8 cellular contexts compared by ENCODE assay signal in the genomic region with DNA sequence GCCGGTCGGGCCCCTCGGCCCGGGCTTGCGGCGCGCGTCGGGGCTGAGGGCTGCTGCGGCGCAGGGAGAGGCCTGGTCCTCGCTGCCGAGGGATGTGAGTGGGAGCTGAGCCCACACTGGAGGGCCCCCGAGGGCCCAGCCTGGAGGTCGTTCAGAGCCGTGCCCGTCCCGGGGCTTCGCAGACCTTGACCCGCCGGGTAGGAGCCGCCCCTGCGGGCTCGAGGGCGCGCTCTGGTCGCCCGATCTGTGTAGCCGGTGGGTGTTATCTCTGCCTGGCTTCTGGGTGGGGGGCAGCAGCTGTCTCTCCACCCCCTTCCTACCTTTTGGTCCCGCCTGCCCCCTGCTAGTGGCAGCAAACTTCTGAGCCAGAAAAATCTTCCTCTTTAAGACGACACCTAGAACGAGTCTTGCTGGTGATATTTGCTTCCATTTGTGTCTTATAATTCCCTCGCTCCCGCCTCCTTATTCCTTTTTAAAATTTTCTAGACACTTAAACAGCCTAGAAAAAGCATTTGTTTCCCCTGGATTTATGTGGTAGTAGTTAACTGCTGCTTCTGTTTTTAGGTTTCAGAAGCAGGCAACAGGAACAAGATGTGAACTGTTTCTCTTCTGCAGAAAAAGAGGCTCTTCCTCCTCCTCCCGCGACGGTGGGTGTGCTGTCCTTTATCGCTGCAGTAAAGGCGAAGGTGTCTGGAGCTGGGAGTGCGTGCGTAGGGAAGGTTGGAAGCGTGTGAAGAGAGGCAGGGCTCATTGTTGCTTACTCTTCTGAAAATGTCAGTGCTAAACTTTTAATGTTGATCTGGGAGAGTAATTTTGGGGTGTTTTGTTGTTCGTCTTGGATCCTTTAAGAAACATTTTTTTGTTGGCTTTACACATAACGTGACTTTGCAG. TPM values are rescaled to one million over a fixed set of nuclear protein-coding genes. Genes with fewer than 3 reads are reported as not detected.
DNase-seq lines count a peak whose midpoint lies in the region; ATAC-seq, FAIRE-seq and TF ChIP-seq lines count a peak whose summit lies in the region.

No MANE protein-coding gene starts in this region.

- H3K27me3 ChIP-seq in GM12878 (replicated peaks in 1 of 2; ENCODE audit: control insufficient read depth in 2 of 2, insufficient read depth in 2 of 2, low read length in 1 of 2) (no peaks in the 10 kb centered on the region), iPS DF 6.9 (ENCODE audit: control insufficient read depth, insufficient read depth, low read length) (no peaks in the 10 kb centered on the region)

- POLR2A ChIA-PET in GM12878 (lab: Charles Lee): interaction anchor here (1.0 to 3.8 kb wide), 11 partner anchors 10 to 453 kb away, joined by 3 to 18 read pairs (median 3); no protein-coding TSS in a partner anchor

- peak; percentile 31 for FAIRE-seq in GM12878 (lab: Jason Lieb, UNC)

- peak in 1 of 2 experiments; percentile 30; a peak in 1 of 4 replicates for TF ChIP-seq EP300 in GM12878 (IDR thresholded peaks at IDR 0.05; ENCODE audit: borderline replicate concordance in 1 of 2, control insufficient read depth in 1 of 2, low read depth in 2 of 2, low read length in 2 of 2)

- peak overlapping the region; percentile 97 for H3K4me2 ChIP-seq in GM12878 (ENCODE audit: control insufficient read depth, insufficient read depth)

- peak overlapping the region; percentile 96 for H3K9ac ChIP-seq in GM12878 (ENCODE audit: control insufficient read depth, insufficient read depth, low read length)

- peaks cover 59% of the 10 kb centered on the region for H3K79me2 ChIP-seq in GM12878 (ENCODE audit: control insufficient read depth, insufficient read depth, low read length)

- H2AFZ ChIP-seq in GM12878 (ENCODE audit: control insufficient read depth, low read depth, low read length): peak overlapping the region; percentile 92

- in situ Hi-C loops in GM13976 (cut with MboI; ENCODE audit: low sequenced_read_pairs, unreplicated experiment): loop anchor here (10.0 kb wide), 3 partner anchors 221 to 609 kb away; no protein-coding TSS in a partner anchor
- in situ Hi-C loops in GM12878 (cut with MboI): loop anchor here (5.0 kb wide), 2 partner anchors 228 to 607 kb away; no protein-coding TSS in a partner anchor

- 0 out of 2 replicates have a peak, but pooled peaks have one; percentile 10 for TF ChIP-seq RAD21 in GM12878 (IDR thresholded peaks at IDR 0.05; ENCODE audit: insufficient read depth, low read depth, low read length)

- WGBS in GM12878 (ENCODE audit: insufficient coverage, insufficient replicate concordance, low lambda C conversion rate, missing lambda C conversion rate): under 1% methylated on average over 43 of the region's 44 CpGs
- no CpG with 5 or more reads among the region's 44 CpGs for WGBS in iPS DF 6.9 (ENCODE audit: insufficient coverage, insufficient read length)

- CTCF ChIA-PET in GM12878 (lab: Yijun Ruan, JAX): interaction anchor here (0.7 to 7.7 kb wide), 22 partner anchors 9 to 615 kb away, joined by 3 to 147 read pairs (median 6); a partner anchor contains a TSS

- TF ChIP-seq POLR2A in GM12878 (IDR thresholded peaks at IDR 0.05; ENCODE audit: low read depth, low read length): no peak

- ATAC-seq in HG03575 (IDR thresholded peaks at IDR 0.05; ENCODE audit: extremely low read depth, insufficient number of reproducible peaks, low FRiP score, unreplicated experiment) (peak; percentile 13), GM12878 (peak; percentile 36)

- DNase-seq in A172 (ENCODE audit: low spot score) (peak; percentile 42), GM13976 (ENCODE audit: low spot score) (peak; percentile 18), SK-N-DZ (ENCODE audit: low spot score) (peak; percentile 31), GM12878 (ENCODE audit: low read depth, low spot score) (no peak), iPS DF 6.9 (ENCODE audit: low read depth, low spot score) (no peak), renal cortical epithelial cell (ENCODE audit: low read depth) (peak; percentile 33), GOT3 (lab: John Stamatoyannopoulos, UW) (no peak)

- H3K4me1 ChIP-seq in GM12878 (ENCODE audit: control insufficient read depth, insufficient read depth, low read length): peaks cover 21% of the 10 kb centered on the region
- 0 out of 2 replicates have a peak, but pooled peaks cover 2% of the 10 kb centered on the region for H3K4me1 ChIP-seq in iPS DF 6.9 (ENCODE audit: control insufficient read depth, insufficient read depth, low read length)

- H4K20me1 ChIP-seq in GM12878 (ENCODE audit: control insufficient read depth, insufficient read depth): no peaks in the 10 kb centered on the region

- H3K27ac ChIP-seq in GM12878 (ENCODE audit: control insufficient read depth, insufficient read depth) (peak overlapping the region; percentile 89), iPS DF 6.9 (ENCODE audit: low read length) (no peak overlapping the region)

- intact Hi-C loops in GM12878 (cut with micrococcal nuclease; ENCODE audit: unreplicated experiment): loop anchor here (1.0 to 10.0 kb wide), 10 partner anchors 49 to 1461 kb away; a partner anchor contains a TSS

- no peaks in the 10 kb centered on the region for H3K36me3 ChIP-seq in GM12878 (ENCODE audit: control insufficient read depth in 2 of 2, insufficient read depth in 2 of 2, low read length in 1 of 2)
- H3K36me3 ChIP-seq in iPS DF 6.9 (ENCODE audit: control insufficient read depth, insufficient read depth, low read length): no peaks in the 10 kb centered on the region

- no TSS peak for BruUV-seq in GM12878 (replicated peaks; lab: Mats Ljungman, UMichigan)

- H3K4me3 ChIP-seq in GM12878 (peak overlapping the region; percentile 76), iPS DF 6.9 (ENCODE audit: low read length) (peak overlapping the region; percentile 69; the same call in 1 of the 2 replicates)

- RAD21 ChIA-PET in GM12878 (lab: Charles Lee; ENCODE audit: unreplicated experiment): interaction anchor here (0.8 to 6.5 kb wide), 21 partner anchors 14 to 615 kb away, joined by 3 to 92 read pairs (median 4); a partner anchor contains a TSS

- H3K9me3 ChIP-seq in GM12878 (replicated peaks; ENCODE audit: control insufficient read depth, insufficient read depth, low read length) (no peaks in the 10 kb centered on the region), iPS DF 6.9 (ENCODE audit: control insufficient read depth, insufficient read depth, low read length) (no peaks in the 10 kb centered on the region)

- SMC1A ChIA-PET in GM12878 (lab: Charles Lee; ENCODE audit: uncharacterized antibody, unreplicated experiment): interaction anchor here (0.8 to 8.8 kb wide), 26 partner anchors 8 to 615 kb away, joined by 3 to 107 read pairs (median 5); a partner anchor contains a TSS

- TF ChIP-seq CTCF in GM13976 (IDR thresholded peaks at IDR 0.05; ENCODE audit: borderline replicate concordance, control extremely low read depth, extremely low read depth, insufficient read depth, missing control alignments) (no peak), GM12878 (IDR thresholded peaks at IDR 0.05 in 2 of 3, conservative IDR thresholded peaks at IDR 0.05 in 1 of 3; ENCODE audit: control insufficient read depth in 2 of 3, extremely low read depth in 1 of 3, insufficient read depth in 1 of 3, low read depth in 3 of 3, low read length in 3 of 3) (no peak)

RNA-seq across cellular contexts. Expression of a gene that starts 0.5 kb away (rescaled TPM):
- total RNA-seq in A172 (2014; rRNA removed; shearing (Covaris generic)): 5.0 and 10.8 TPM in 2 replicates
- 0.80 and 1.0 TPM in 2 replicates for polyA plus RNA-seq in SK-N-DZ (2014; cell fraction: cytosol; rRNA removed)
- polyA plus RNA-seq in SK-N-DZ (2014; cell fraction: nucleus; rRNA removed): 0.89 and 5.2 TPM in 2 replicates
- total RNA-seq in GM12878 (2013; cell fraction: nucleolus; rRNA removed): 76.8 and 82.4 TPM in 2 replicates
- 14.0 and 18.3 TPM in 2 replicates for total RNA-seq in GM12878 (2014; rRNA removed)
- 22.9 and 25.9 TPM in 2 replicates for total RNA-seq in GM12878 (2014; rRNA removed; fragmentation: Illumina TruSeq; extraction: Trizol)
- 15.4 and 18.3 TPM in 2 replicates for total RNA-seq in GM12878 (2021)
- 3.1 TPM for polyA plus RNA-seq in GM12878 (2011; ENCODE audit: low read depth)
- 12.4 and 18.2 TPM in 2 replicates for polyA plus RNA-seq in GM12878 (2011; rRNA removed)
- polyA plus RNA-seq in GM12878 (2011; cell fraction: cytosol; rRNA removed): 4.5 and 6.3 TPM in 2 replicates
- 12.4 and 13.9 TPM in 2 replicates for polyA plus RNA-seq in GM12878 (2011; cell fraction: nucleus; rRNA removed)
- polyA plus RNA-seq in GM12878 (2012): 5.9 and 8.4 TPM in 2 replicates
- 17.3 and 24.3 TPM in 2 replicates for polyA plus RNA-seq in GM12878 (2014; fragmentation: Illumina TruSeq; extraction: Trizol)
- 1 to 10 TPM; 4.1 to 4.9 TPM for polyA plus RNA-seq in GM12878 (2014; fragmentation: Nextera tagmentation; extraction: Ambion mirVana)
- 10.4 and 12.4 TPM in 2 replicates for polyA plus RNA-seq in GM12878 (2014; rRNA removed)
- 10 to 100 TPM; 13.4 to 15.1 TPM for polyA plus RNA-seq in GM12878 (2016; fragmentation: Nextera tagmentation; extraction: Ambion mirVana)
- polyA minus RNA-seq in GM12878 (2011; rRNA and poly(A)+ RNA removed): 22.7 and 32.1 TPM in 2 replicates
- polyA minus RNA-seq in GM12878 (2011; cell fraction: cytosol; rRNA and poly(A)+ RNA removed): 6.7 and 7.8 TPM in 2 replicates
- polyA minus RNA-seq in GM12878 (2011; cell fraction: nucleus; rRNA and poly(A)+ RNA removed): 22.4 and 38.7 TPM in 2 replicates
- total RNA-seq in renal cortical epithelial cell: 6.3 and 12.0 TPM in 2 replicates

Comparison
In these comparisons a context has a peak if more than half of its experiments do, and no peak if none do; other contexts are left out.
1. DNase-seq: peak in A172 (single experiment), GM13976 (single experiment), SK-N-DZ (single experiment) and renal cortical epithelial cell (single experiment); none in GM12878 (single experiment), iPS DF 6.9 (single experiment) and GOT3 (single experiment).